In genomic region chr12:99110866-99111265, GRCh38 we compare ENCODE assay signal across 25 cellular contexts.
DNase-seq lines count a peak whose midpoint lies in the region; TF ChIP-seq lines count a peak whose summit lies in the region.
"Had no signal": no experiment of that assay in that cellular context is flagged by ENCODE, and none has a peak within 500 bp of the region (broad histone marks: within the 10 kb centered on the region; RNA-seq: fewer than 3 reads in every experiment).

No MANE protein-coding gene starts in this region.

- no peak overlapping the region for H3K27ac Mint-ChIP-seq in progenitor cell of endocrine pancreas
- H3K27ac Mint-ChIP-seq: activated CD4-positive, alpha-beta T cell treated with anti-CD3 and anti-CD28 coated beads for 36 hours; activated naive CD8-positive, alpha-beta T cell treated with anti-CD3 and anti-CD28 coated beads, Interleukin-2, amount 10 ng/mL, durations not matched to agents 7 days and 5 days; nephron progenitor cell had no signal

- H3K4me3 Mint-ChIP-seq in progenitor cell of endocrine pancreas (ENCODE audit: low read depth) = no peak overlapping the region
- H3K4me3 Mint-ChIP-seq: activated CD4-positive, alpha-beta T cell treated with anti-CD3 and anti-CD28 coated beads for 36 hours; activated naive CD8-positive, alpha-beta T cell treated with anti-CD3 and anti-CD28 coated beads, Interleukin-2, amount 10 ng/mL, durations not matched to agents 7 days and 5 days; CD8-positive, alpha-beta memory T cell; nephron progenitor cell had no signal

- no peaks in the 10 kb centered on the region for H3K4me1 Mint-ChIP-seq in progenitor cell of endocrine pancreas (ENCODE audit: low read depth)
- H3K4me1 Mint-ChIP-seq: activated CD4-positive, alpha-beta T cell treated with anti-CD3 and anti-CD28 coated beads for 36 hours; activated naive CD8-positive, alpha-beta T cell treated with anti-CD3 and anti-CD28 coated beads, Interleukin-2, amount 10 ng/mL, durations not matched to agents 7 days and 5 days; CD8-positive, alpha-beta memory T cell; nephron progenitor cell had no signal

- peak; percentile 47 for DNase-seq in COLO668 (lab: John Stamatoyannopoulos, UW; ENCODE audit: unreplicated experiment)
- peak; percentile 17 to 89 (median 70) for DNase-seq in NCI-H1417 (lab: John Stamatoyannopoulos, UW)
- DNase-seq in NCI-H2227 treated with DMSO at 0.1 percent for 48 hours (lab: John Stamatoyannopoulos, UW) = peak; percentile 73
- no peak for DNase-seq in progenitor cell of endocrine pancreas (ENCODE audit: low spot score, unreplicated experiment)
- DNase-seq in NCI-H2196 (lab: John Stamatoyannopoulos, UW; ENCODE audit: unreplicated experiment) = no peak
- no peak for DNase-seq in NCI-H526 (lab: John Stamatoyannopoulos, UW)
- no peak for DNase-seq in activated gamma-delta T cell treated with Interleukin-2 at 50 U/mL for 16 hours
- DNase-seq: activated CD4-positive, alpha-beta T cell treated with anti-CD3 and anti-CD28 coated beads for 36 hours; activated CD8-positive, alpha-beta memory T cell treated with anti-CD3 and anti-CD28 coated beads for 24 hours; activated effector memory CD4-positive, alpha-beta T cell treated with anti-CD3 and anti-CD28 coated beads, Interleukin-2, amount 50 U/mL, for 16 hours; activated naive CD8-positive, alpha-beta T cell treated with anti-CD3 and anti-CD28 coated beads, Interleukin-2, amount 10 ng/mL, durations not matched to agents 7 days and 5 days; BE2C; CD8-positive, alpha-beta memory T cell; gastrocnemius medialis; GOT3; left cardiac atrium; NCI-H1694; right cardiac atrium; spleen; stimulated activated CD4-positive, alpha-beta T cell treated with anti-CD3 and anti-CD28 coated beads, Interleukin-4, amount 100 ng/mL, for 1 hour; upper lobe of left lung had no signal

- H3K27ac ChIP-seq in angular gyrus (ENCODE audit: low read depth, low read length) = peak overlapping the region; percentile 74
- H3K27ac ChIP-seq: gastrocnemius medialis, parathyroid adenoma, SK-N-MC, spleen, upper lobe of left lung had no signal

- no peak for TF ChIP-seq CTCF in progenitor cell of endocrine pancreas (IDR thresholded peaks at IDR 0.05; ENCODE audit: unreplicated experiment)

- no peaks in the 10 kb centered on the region for H3K36me3 Mint-ChIP-seq in progenitor cell of endocrine pancreas (ENCODE audit: insufficient read depth)
- H3K36me3 Mint-ChIP-seq: activated naive CD8-positive, alpha-beta T cell treated with anti-CD3 and anti-CD28 coated beads, Interleukin-2, amount 10 ng/mL, durations not matched to agents 7 days and 5 days; CD8-positive, alpha-beta memory T cell had no signal

- peaks cover 3% of the 10 kb centered on the region for H3K9me3 Mint-ChIP-seq in progenitor cell of endocrine pancreas (ENCODE audit: low read depth)
- H3K9me3 Mint-ChIP-seq: activated naive CD8-positive, alpha-beta T cell treated with anti-CD3 and anti-CD28 coated beads, Interleukin-2, amount 10 ng/mL, durations not matched to agents 7 days and 5 days; nephron progenitor cell had no signal

- H3K27me3 Mint-ChIP-seq in progenitor cell of endocrine pancreas = no peaks in the 10 kb centered on the region
- H3K27me3 Mint-ChIP-seq: activated naive CD8-positive, alpha-beta T cell treated with anti-CD3 and anti-CD28 coated beads, Interleukin-2, amount 10 ng/mL, durations not matched to agents 7 days and 5 days; CD8-positive, alpha-beta memory T cell had no signal

Comparison
In these comparisons a context has a peak if more than half of its experiments do, and no peak if none do; other contexts are left out.
1. DNase-seq: peak in COLO668 (single experiment), NCI-H1417 (3 of 3) and NCI-H2227 treated with DMSO at 0.1 percent for 48 hours (single experiment); none in progenitor cell of endocrine pancreas (single experiment), NCI-H2196 (single experiment), NCI-H526 (0 of 2) and activated gamma-delta T cell treated with Interleukin-2 at 50 U/mL for 16 hours (single experiment).